ENCODE assay signal across 8 cellular contexts in the genomic region with DNA sequence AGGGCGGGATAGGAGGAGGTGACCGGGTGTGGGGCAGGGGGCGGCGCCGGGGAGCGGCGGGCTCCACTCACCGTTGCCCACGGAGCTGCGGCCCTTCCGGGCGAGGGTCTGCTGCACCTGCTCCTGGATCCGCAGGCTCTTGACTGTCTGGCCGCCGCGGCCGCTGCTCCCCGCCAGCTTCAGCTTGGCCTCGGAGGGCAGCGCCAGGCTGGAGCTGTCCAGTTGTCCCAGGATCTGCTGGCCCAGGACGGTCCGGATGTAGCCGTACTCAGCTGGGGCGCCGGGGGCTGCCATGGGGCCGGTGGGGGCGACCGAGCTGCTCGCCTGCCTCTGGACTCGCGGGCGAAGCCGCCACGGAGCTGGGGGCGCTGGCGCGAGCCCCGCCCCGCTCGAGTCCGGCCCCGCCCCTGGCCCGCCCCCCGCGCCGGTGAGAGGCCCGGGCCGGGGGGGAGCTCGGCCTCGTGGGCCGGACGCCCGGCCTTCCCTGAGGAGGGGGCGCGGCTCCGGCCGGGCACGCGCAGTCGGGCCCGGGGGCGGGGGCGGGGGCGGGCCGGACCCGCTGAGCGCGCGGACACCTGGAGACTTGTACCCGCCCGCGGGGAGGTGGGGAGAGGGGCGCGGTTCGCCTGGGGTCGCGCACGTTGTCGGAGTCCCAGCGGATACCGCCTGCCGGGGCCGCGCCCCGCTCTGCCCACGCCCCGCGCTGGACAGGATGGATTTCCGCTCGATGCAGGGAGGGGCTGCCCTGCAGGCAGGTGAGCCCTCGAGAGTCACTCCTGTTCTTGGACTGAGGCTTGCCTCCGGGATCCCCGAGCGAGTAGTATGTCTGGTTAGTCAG. TPM values are rescaled to one million over a fixed set of nuclear protein-coding genes. Genes with fewer than 3 reads are reported as not detected.
A peak's percentile ranks its signal among the peaks of the same experiment; 100 is the strongest.
DNase-seq lines count a peak whose midpoint lies in the region; ATAC-seq and TF ChIP-seq lines count a peak whose summit lies in the region.

PKP2 (minus strand) TSS at position 340 of the 838 bp plus-strand sequence; CDS start at position 294, 46 bp downstream.

- peak within 1 kb of the TSS; percentile 94 for H3K4me2 ChIP-seq in neural progenitor cell

- H3K9ac ChIP-seq in neural progenitor cell = no peak within 1 kb of the TSS

- H3K27ac ChIP-seq in neural progenitor cell (no peak within 1 kb of the TSS), SJCRH30 (no peak within 1 kb of the TSS)

- peaks cover 7% of the 10 kb centered on the region for H3K4me1 Mint-ChIP-seq in glutamatergic neuron (ENCODE audit: low read depth, unreplicated experiment)
- H3K4me1 Mint-ChIP-seq in neural progenitor cell = peaks cover 30% of the 10 kb centered on the region

- no peaks in the 10 kb centered on the region for H3F3A ChIP-seq in neural progenitor cell (ENCODE audit: low read depth)

- H3K27ac Mint-ChIP-seq in glutamatergic neuron (ENCODE audit: unreplicated experiment) (peak within 1 kb of the TSS; percentile 45), neural progenitor cell (no peak within 1 kb of the TSS)

- H3K4me1 ChIP-seq in neural progenitor cell = peaks cover 24% of the 10 kb centered on the region
- no peaks in the 10 kb centered on the region; the same call in none of the 2 replicates for H3K4me1 ChIP-seq in SJCRH30

- peak; percentile 62 for DNase-seq in NCI-H2081 treated with DMSO at 0.1 percent for 48 hours (lab: John Stamatoyannopoulos, UW)
- peak; percentile 36 to 52 for DNase-seq in activated T-cell treated with anti-CD3 and anti-CD28 coated beads, Interleukin-2, amount 50 U/mL, for 48 hours
- peak; percentile 64 for DNase-seq in glutamatergic neuron
- DNase-seq in neural progenitor cell (ENCODE audit: low spot score) = peak; percentile 90
- no peak for DNase-seq in SJCRH30
- no peak for DNase-seq in AG08396 (ENCODE audit: low spot score)

- H3K4me3 ChIP-seq in neural progenitor cell (peak within 1 kb of the TSS; percentile 91), SJCRH30 (no peak within 1 kb of the TSS)

- H3K4me3 Mint-ChIP-seq in glutamatergic neuron (ENCODE audit: unreplicated experiment) (peak within 1 kb of the TSS; percentile 92), neural progenitor cell (peak within 1 kb of the TSS; percentile 87)

- H3K27me3 ChIP-seq in neural progenitor cell = peaks cover 24% of the 10 kb centered on the region
- H3K27me3 ChIP-seq in SJCRH30 = no peaks in the 10 kb centered on the region

- peak within 1 kb of the TSS; percentile 95 for H2AFZ ChIP-seq in neural progenitor cell (replicated peaks)

- H3K9me3 Mint-ChIP-seq in glutamatergic neuron (ENCODE audit: unreplicated experiment) (peaks cover 2% of the 10 kb centered on the region), neural progenitor cell (no peaks in the 10 kb centered on the region)

- ATAC-seq in GM18498 (IDR thresholded peaks at IDR 0.05; ENCODE audit: unreplicated experiment) = peak; percentile 83
- peak; percentile 71 for ATAC-seq in HG02642 (IDR thresholded peaks at IDR 0.05; ENCODE audit: poor library complexity, unreplicated experiment)

- H3K36me3 Mint-ChIP-seq in glutamatergic neuron (ENCODE audit: unreplicated experiment) (no peaks in the 10 kb centered on the region), neural progenitor cell (no peaks in the 10 kb centered on the region)

- H3K27me3 Mint-ChIP-seq in glutamatergic neuron (ENCODE audit: unreplicated experiment) (peaks cover 4% of the 10 kb centered on the region), neural progenitor cell (ENCODE audit: insufficient read depth, low read depth) (peaks cover 11% of the 10 kb centered on the region)

- H3K9me3 ChIP-seq in neural progenitor cell (ENCODE audit: low read depth) (no peaks in the 10 kb centered on the region), SJCRH30 (replicated peaks) (no peaks in the 10 kb centered on the region)

- H4K20me1 ChIP-seq in neural progenitor cell (ENCODE audit: low read depth) = no peaks in the 10 kb centered on the region

- H3K36me3 ChIP-seq in neural progenitor cell (no peaks in the 10 kb centered on the region), SJCRH30 (no peaks in the 10 kb centered on the region)

- peaks cover 3% of the 10 kb centered on the region for H3K79me2 ChIP-seq in neural progenitor cell (ENCODE audit: low read depth)

- no peak for TF ChIP-seq CTCF in glutamatergic neuron (IDR thresholded peaks at IDR 0.05; ENCODE audit: partially characterized antibody, unreplicated experiment)
- TF ChIP-seq CTCF in neural progenitor cell (IDR thresholded peaks at IDR 0.05) = no peak

RNA-seq across cellular contexts. Expression of gene PKP2, which starts in this region (rescaled TPM):
- total RNA-seq in glutamatergic neuron (ENCODE audit: unreplicated experiment) (2.5 TPM), neural progenitor cell (ENCODE audit: low replicate concordance) (10.6 and 11.1 TPM in 2 replicates)
- total RNA-seq in SJCRH30 (2014; rRNA removed; shearing (Covaris generic)) = 3.5 and 5.1 TPM in 2 replicates

Comparison
In these comparisons a context has a peak if more than half of its experiments do, and no peak if none do; other contexts are left out.
1. DNase-seq: peak in NCI-H2081 treated with DMSO at 0.1 percent for 48 hours (single experiment), activated T-cell treated with anti-CD3 and anti-CD28 coated beads, Interleukin-2, amount 50 U/mL, for 48 hours (2 of 2), glutamatergic neuron (single experiment) and neural progenitor cell (single experiment); none in SJCRH30 (0 of 2) and AG08396 (single experiment).